In genomic region chr4:137451150-137451850, GRCh38 we compare ENCODE assay signal across 19 cellular contexts.
A peak's percentile ranks its signal among the peaks of the same experiment; 100 is the strongest.
DNase-seq lines count a peak whose midpoint lies in the region; ATAC-seq and TF ChIP-seq lines count a peak whose summit lies in the region.
"Had no signal": no experiment of that assay in that cellular context is flagged by ENCODE, and none has a peak within 500 bp of the region (broad histone marks: within the 10 kb centered on the region; RNA-seq: fewer than 3 reads in every experiment).

No MANE protein-coding gene starts in this region.

- H4K91ac ChIP-seq in neuronal stem cell (ENCODE audit: low read depth, low read length, poor library complexity) = no peak overlapping the region

- H2BK12ac ChIP-seq in neuronal stem cell (ENCODE audit: low read length) = no peak overlapping the region

- H3K27me3 Mint-ChIP-seq in endodermal cell (ENCODE audit: insufficient read depth) = no peaks in the 10 kb centered on the region
- H3K27me3 Mint-ChIP-seq in CD4-positive, alpha-beta memory T cell = no peaks in the 10 kb centered on the region

- in situ Hi-C loops in HAP-1 (cut with MboI; ENCODE audit: low sequenced_read_pairs) = no loop called here

- no peak overlapping the region for H3K18ac ChIP-seq in neuronal stem cell (ENCODE audit: low read length)

- H3K14ac ChIP-seq in neuronal stem cell (ENCODE audit: low read length) = no peak overlapping the region

- H3K9me3 ChIP-seq in HAP-1 (peaks cover 9% of the 10 kb centered on the region), endodermal cell (ENCODE audit: control insufficient read depth, low read length) (no peaks in the 10 kb centered on the region), iPS-18c (ENCODE audit: control insufficient read depth, insufficient read depth, low read length) (no peaks in the 10 kb centered on the region), neuronal stem cell (replicated peaks in 1 of 2; ENCODE audit: control insufficient read depth in 2 of 2, insufficient read depth in 1 of 2, low read depth in 1 of 2, low read length in 2 of 2) (peaks cover 0 to 3% of the 10 kb centered on the region in 2 donors)
- no peaks in the 10 kb centered on the region for H3K9me3 ChIP-seq in CD4-positive, alpha-beta memory T cell (ENCODE audit: control insufficient read depth in 1 of 2, low read length in 2 of 2)
- H3K9me3 ChIP-seq: A549; BLaER1 treated with 17β-estradiol and CSF1 and Interleukin-3, amounts not matched to agents 10 nM and 100 nM had no signal

- H3K36me3 ChIP-seq in HAP-1 (replicated peaks) (no peaks in the 10 kb centered on the region; the same call in 1 of the 2 replicates), endodermal cell (ENCODE audit: control insufficient read depth, insufficient read depth, low read length) (no peaks in the 10 kb centered on the region), neuronal stem cell (replicated peaks in 1 of 2; ENCODE audit: control insufficient read depth in 2 of 2, insufficient read depth in 2 of 2, low read length in 2 of 2) (no peaks in the 10 kb centered on the region)
- H3K36me3 ChIP-seq in CD4-positive, alpha-beta memory T cell (ENCODE audit: insufficient read depth, low read length) = no peaks in the 10 kb centered on the region
- H3K36me3 ChIP-seq: BLaER1 treated with 17β-estradiol and CSF1 and Interleukin-3, amounts not matched to agents 10 nM and 100 nM had no signal

- peak; percentile 73 to 98 for DNase-seq in HAP-1 (ENCODE audit: low spot score in 2 of 2)
- DNase-seq in endodermal cell = no peak
- no peak for DNase-seq in neuronal stem cell (ENCODE audit: low spot score)
- DNase-seq in CD4-positive, alpha-beta memory T cell = no peak
- DNase-seq in posterior cingulate gyrus = no peak
- DNase-seq: DND-41, KG1, NCI-H1048, NCI-H1436 treated with DMSO at 0.1 percent for 48 hours, NCI-H2029 treated with DMSO at 0.1 percent for 48 hours, NCI-H748 treated with DMSO at 0.1 percent for 48 hours, RPMI8226, SIG-M5 had no signal

- no peak overlapping the region for H3K4me3 Mint-ChIP-seq in endodermal cell
- H3K4me3 Mint-ChIP-seq in CD4-positive, alpha-beta memory T cell = no peak overlapping the region

- H3K4me1 ChIP-seq in HAP-1 (peaks cover 17% of the 10 kb centered on the region), endodermal cell (ENCODE audit: control insufficient read depth, insufficient read depth, low read length) (no peaks in the 10 kb centered on the region), neuronal stem cell (ENCODE audit: control insufficient read depth in 2 of 2, insufficient read depth in 1 of 2, low read depth in 1 of 2, low read length in 2 of 2) (no peaks in the 10 kb centered on the region)
- no peaks in the 10 kb centered on the region for H3K4me1 ChIP-seq in CD4-positive, alpha-beta memory T cell (ENCODE audit: insufficient read depth, low read length)
- H3K4me1 ChIP-seq: A549 had no signal

- H3K4ac ChIP-seq in neuronal stem cell (ENCODE audit: low read length) = no peak overlapping the region

- no peak overlapping the region for H3K23ac ChIP-seq in neuronal stem cell (ENCODE audit: low read depth, low read length, poor library complexity)

- H2BK5ac ChIP-seq in neuronal stem cell (ENCODE audit: low read length) = no peak overlapping the region

- no peak overlapping the region for H4K8ac ChIP-seq in neuronal stem cell (ENCODE audit: low read depth, low read length)

- no peak for TF ChIP-seq CTCF in endodermal cell (conservative IDR thresholded peaks at IDR 0.05)

- H3K79me1 ChIP-seq in neuronal stem cell (ENCODE audit: low read depth, low read length) = no peaks in the 10 kb centered on the region

- peaks cover 14% of the 10 kb centered on the region for H3K4me1 Mint-ChIP-seq in endodermal cell
- H3K4me1 Mint-ChIP-seq in CD4-positive, alpha-beta memory T cell = no peaks in the 10 kb centered on the region

- intact Hi-C loops in CD4-positive, alpha-beta memory T cell (cut with micrococcal nuclease) = no loop called here
- intact Hi-C loops in posterior cingulate gyrus (cut with DNase I) = no loop called here

- H2BK120ac ChIP-seq in neuronal stem cell (ENCODE audit: low read depth, low read length) = no peak overlapping the region

- H3K9me3 Mint-ChIP-seq in endodermal cell = peaks cover 8% of the 10 kb centered on the region
- peaks cover 0 to 8% (median 2%) of the 10 kb centered on the region in 8 donors for H3K9me3 Mint-ChIP-seq in CD4-positive, alpha-beta memory T cell

- POLR2A ChIA-PET in CD4-positive, alpha-beta memory T cell (lab: Charles Lee; ENCODE audit: partially characterized antibody) = no interaction called here

- H3K4me2 ChIP-seq in neuronal stem cell (ENCODE audit: insufficient read depth, low read length, poor library complexity, severe bottlenecking) = no peak overlapping the region
- H3K4me2 ChIP-seq: A549; BLaER1 treated with 17β-estradiol and CSF1 and Interleukin-3, amounts not matched to agents 10 nM and 100 nM had no signal

- H2AFZ ChIP-seq in neuronal stem cell (ENCODE audit: low read length) = peak overlapping the region; percentile 61

- H3K27me3 ChIP-seq in HAP-1 (ENCODE audit: low read depth) = no peaks in the 10 kb centered on the region
- H3K27me3 ChIP-seq in endodermal cell (ENCODE audit: control insufficient read depth, insufficient read depth, low read length, poor library complexity, severe bottlenecking) = no peaks in the 10 kb centered on the region
- H3K27me3 ChIP-seq in neuronal stem cell (ENCODE audit: control insufficient read depth in 3 of 3, insufficient read depth in 3 of 3, low read depth in 1 of 3, low read length in 3 of 3) = no peaks in the 10 kb centered on the region
- no peaks in the 10 kb centered on the region for H3K27me3 ChIP-seq in CD4-positive, alpha-beta memory T cell (ENCODE audit: insufficient read depth, low read length)
- H3K27me3 ChIP-seq: BLaER1 treated with 17β-estradiol and CSF1 and Interleukin-3, amounts not matched to agents 10 nM and 100 nM had no signal

- H3K27ac ChIP-seq in endodermal cell (ENCODE audit: low read depth, low read length) (no peak overlapping the region), neuronal stem cell (replicated peaks; ENCODE audit: low read length) (no peak overlapping the region)
- no peak overlapping the region for H3K27ac ChIP-seq in CD4-positive, alpha-beta memory T cell (ENCODE audit: low read depth, low read length)
- H3K27ac ChIP-seq: A549; BLaER1 treated with 17β-estradiol and CSF1 and Interleukin-3, amounts not matched to agents 10 nM and 100 nM had no signal

- CTCF ChIA-PET in CD4-positive, alpha-beta memory T cell (lab: Charles Lee; ENCODE audit: partially characterized antibody) = no interaction called here

- H3K9ac ChIP-seq in endodermal cell (ENCODE audit: extremely low read depth, low read length, poor library complexity, severe bottlenecking) = no peak overlapping the region
- H3K9ac ChIP-seq in neuronal stem cell (ENCODE audit: low read depth, low read length, poor library complexity) = no peak overlapping the region
- H3K9ac ChIP-seq: BLaER1 treated with 17β-estradiol and CSF1 and Interleukin-3, amounts not matched to agents 10 nM and 100 nM had no signal

- no peak overlapping the region for H2AK5ac ChIP-seq in neuronal stem cell (ENCODE audit: low read depth, low read length)

- H3K27ac Mint-ChIP-seq in endodermal cell = peak overlapping the region; percentile 80
- no peak overlapping the region for H3K27ac Mint-ChIP-seq in CD4-positive, alpha-beta memory T cell

- ATAC-seq in activated CD4-positive, CD25-positive, alpha-beta regulatory T cell treated with anti-CD3 and anti-CD28 coated beads, Interleukin-2, amount 50 U/mL, for 24 hours = no peak
- ATAC-seq in GM18868 (IDR thresholded peaks at IDR 0.05; ENCODE audit: unreplicated experiment) = no peak
- ATAC-seq: A549, HCT116 had no signal

- H3K36me3 Mint-ChIP-seq in endodermal cell (ENCODE audit: low read depth) = peaks cover 3% of the 10 kb centered on the region
- no peaks in the 10 kb centered on the region for H3K36me3 Mint-ChIP-seq in CD4-positive, alpha-beta memory T cell

- no peak overlapping the region for H3K4me3 ChIP-seq in HAP-1
- H3K4me3 ChIP-seq in endodermal cell (ENCODE audit: low read length) = no peak overlapping the region
- H3K4me3 ChIP-seq in iPS-18c (ENCODE audit: insufficient read depth, low read depth, low read length) = peak overlapping the region; percentile 9; the same call in 1 of the 2 replicates
- H3K4me3 ChIP-seq in neuronal stem cell (ENCODE audit: low read length in 2 of 2) = no peak overlapping the region
- H3K4me3 ChIP-seq in CD4-positive, alpha-beta memory T cell (ENCODE audit: low read length in 2 of 2) = no peak overlapping the region
- H3K4me3 ChIP-seq: A549; BLaER1 treated with 17β-estradiol and CSF1 and Interleukin-3, amounts not matched to agents 10 nM and 100 nM had no signal

- WGBS in endodermal cell (ENCODE audit: insufficient coverage in 1 of 2, insufficient read length in 1 of 2), 2 experiments = 44 to 67% methylated on average over 2 to 3 of the region's 3 CpGs
- no CpG with 5 or more reads among the region's 3 CpGs for WGBS in neuronal stem cell (ENCODE audit: extremely low coverage in 2 of 2, insufficient read length in 2 of 2, insufficient replicate concordance in 1 of 2), 2 donors

- no peak overlapping the region for H2BK15ac ChIP-seq in neuronal stem cell (ENCODE audit: low read length)

Comparison
In these comparisons a context has a peak if more than half of its experiments do, and no peak if none do; other contexts are left out.
1. DNase-seq: peak in HAP-1 (2 of 2); none in endodermal cell (single experiment), neuronal stem cell (single experiment), CD4-positive, alpha-beta memory T cell (0 of 5) and posterior cingulate gyrus (0 of 10).